11 cellular contexts compared by ENCODE assay signal in the genomic region with DNA sequence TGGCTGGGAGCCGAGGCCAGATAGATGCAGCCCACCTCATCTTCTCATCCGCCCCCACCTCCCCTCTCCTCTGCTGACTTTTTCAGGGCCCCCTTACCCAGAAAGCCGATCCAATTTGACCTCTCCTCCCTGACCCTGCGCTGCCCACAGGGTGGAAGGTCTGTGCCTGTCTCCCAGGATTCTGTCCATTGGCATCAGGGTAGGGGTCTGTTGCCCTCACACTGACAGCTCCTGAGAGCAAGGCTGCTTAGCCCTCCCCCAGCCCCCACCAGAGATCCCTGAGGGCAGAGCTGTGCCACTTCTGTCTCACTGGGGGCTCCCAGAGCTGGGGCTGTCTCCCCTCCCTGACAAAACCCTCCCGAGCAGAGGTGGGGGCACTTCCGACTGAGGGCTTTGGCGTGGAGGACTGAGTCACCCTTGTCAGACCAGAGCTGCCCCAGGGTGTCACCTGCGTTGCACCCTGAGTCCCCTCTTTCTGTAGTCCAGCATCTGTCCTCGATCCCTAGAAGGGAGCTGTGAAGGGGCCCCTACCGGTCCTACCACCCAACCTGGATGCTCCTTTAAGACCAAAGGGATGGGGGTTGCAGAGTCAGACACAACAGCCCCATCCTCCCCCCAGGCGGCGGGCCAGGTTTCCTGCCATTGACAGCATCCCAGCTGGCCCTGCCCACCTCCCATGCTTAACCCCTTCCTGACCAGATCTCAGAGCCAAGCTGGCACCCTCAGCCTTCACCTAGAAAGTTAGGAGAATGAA. TPM values are rescaled to one million over a fixed set of nuclear protein-coding genes. Genes with fewer than 3 reads are reported as not detected.
A peak's percentile ranks its signal among the peaks of the same experiment; 100 is the strongest.
DNase-seq lines count a peak whose midpoint lies in the region; ATAC-seq, FAIRE-seq and TF ChIP-seq lines count a peak whose summit lies in the region.
"Had no signal": no experiment of that assay in that cellular context is flagged by ENCODE, and none has a peak within 500 bp of the region (broad histone marks: within the 10 kb centered on the region; RNA-seq: fewer than 3 reads in every experiment).

No MANE protein-coding gene starts in this region.

- no peaks in the 10 kb centered on the region for H3K36me3 ChIP-seq in NT2/D1 (ENCODE audit: insufficient read depth, insufficient read length, low read length)
- H3K36me3 ChIP-seq in heart right ventricle: no peaks in the 10 kb centered on the region
- no peaks in the 10 kb centered on the region for H3K36me3 ChIP-seq in rectal smooth muscle tissue (ENCODE audit: control insufficient read depth, insufficient read depth, low read length)

- DNase-seq in NT2/D1 (ENCODE audit: low read depth, low spot score) (no peak), heart right ventricle (peak; percentile 78 to 85), cerebellar nuclear complex (lab: John Stamatoyannopoulos, UW) (no peak), NCI-H146 (lab: John Stamatoyannopoulos, UW) (no peak), NCI-H2029 (lab: John Stamatoyannopoulos, UW) (no peak)
- DNase-seq: foreskin fibroblast had no signal

- H3K9ac ChIP-seq in NT2/D1 (ENCODE audit: insufficient read length, low read depth) (peak overlapping the region; percentile 23), rectal smooth muscle tissue (ENCODE audit: low read length) (no peak overlapping the region)

- ATAC-seq in heart right ventricle (peak in 7 of 8 donors; percentile 9 to 67 (median 49)), HG03457 (IDR thresholded peaks at IDR 0.05; ENCODE audit: unreplicated experiment) (no peak)

- no peaks in the 10 kb centered on the region for H3K9me3 ChIP-seq in NT2/D1 (ENCODE audit: insufficient read depth, low read length)
- H3K9me3 ChIP-seq in heart right ventricle: no peaks in the 10 kb centered on the region

- H3K27me3 ChIP-seq in NT2/D1 (ENCODE audit: insufficient read depth, insufficient read length): peaks cover 98% of the 10 kb centered on the region
- H3K27me3 ChIP-seq in heart right ventricle: peaks cover 0 to 58% (median 0%) of the 10 kb centered on the region in 7 donors
- H3K27me3 ChIP-seq in rectal smooth muscle tissue (ENCODE audit: control insufficient read depth, insufficient read depth, low read length): peaks cover 10% of the 10 kb centered on the region

- WGBS in heart right ventricle, 2 donors: 17 to 29% methylated on average over 12 of the region's 12 CpGs

- H3K4me3 ChIP-seq in NT2/D1 (ENCODE audit: insufficient read length, low read depth) (peak overlapping the region; percentile 12), heart right ventricle (peak overlapping the region in 9 of 10 donors; percentile 26 to 53 (median 39)), rectal smooth muscle tissue (ENCODE audit: low read length) (peak overlapping the region; percentile 36)

- TF ChIP-seq CTCF in heart right ventricle (IDR thresholded peaks at IDR 0.05): no peak

- H3K27ac ChIP-seq in heart right ventricle: peak overlapping the region; percentile 68 to 97 (median 78)
- peak overlapping the region; percentile 38 for H3K27ac ChIP-seq in rectal smooth muscle tissue (ENCODE audit: low read depth, low read length)
- H3K27ac ChIP-seq: HL-60 had no signal

- intact Hi-C loops in heart right ventricle (cut with DNase I): loop anchor here in 1 of 10 donors (10.0 kb wide), 1 partner anchor 262 kb away; no protein-coding TSS in a partner anchor

- H3K4me1 ChIP-seq in NT2/D1 (ENCODE audit: insufficient read depth, insufficient read length): peaks cover 47% of the 10 kb centered on the region
- peaks cover 28 to 76% (median 60%) of the 10 kb centered on the region in 9 donors for H3K4me1 ChIP-seq in heart right ventricle
- peaks cover 3% of the 10 kb centered on the region for H3K4me1 ChIP-seq in rectal smooth muscle tissue (ENCODE audit: control insufficient read depth, insufficient read depth, low read length)

- FAIRE-seq in G401.6 (lab: Jason Lieb, UNC): peak; percentile 50

RNA-seq across cellular contexts. Expression of a gene that starts 2.4 kb away (rescaled TPM):
- 1 to 10 TPM; 2.1 to 4.7 (median 3.1) TPM for total RNA-seq in heart right ventricle
- polyA plus RNA-seq in heart right ventricle: 1 to 10 TPM; 3.8 to 6.1 TPM

RNA-seq across cellular contexts. Expression of a gene that starts 12.3 kb away (rescaled TPM):
- not detected for total RNA-seq in heart right ventricle
- polyA plus RNA-seq in heart right ventricle: not detected
- total RNA-seq: omental fat pad had no signal

RNA-seq across cellular contexts. Expression of a gene that starts 13.2 kb away (rescaled TPM):
- 10 to 100 TPM; 10.7 to 26.0 (median 18.3) TPM for total RNA-seq in heart right ventricle
- 100 to 1,000 TPM in 1 of 2 donors, 10 to 100 TPM in 1; 45.6 to 159 TPM for polyA plus RNA-seq in heart right ventricle

RNA-seq across cellular contexts. Expression of a gene that starts 15.2 kb away (rescaled TPM):
- not detected for total RNA-seq in heart right ventricle
- under 1 TPM in 1 of 2 donors, not detected in 1; 0.46 TPM for polyA plus RNA-seq in heart right ventricle
- total RNA-seq: omental fat pad had no signal

RNA-seq across cellular contexts. Expression of a gene that starts 20.8 kb away (rescaled TPM):
- 1 to 10 TPM in 9 of 10 donors, under 1 TPM in 1; 0.93 to 6.3 (median 2.1) TPM for total RNA-seq in heart right ventricle
- polyA plus RNA-seq in heart right ventricle: 1 to 10 TPM in 1 of 2 donors, under 1 TPM in 1; 0.84 to 5.7 TPM

Comparison
In these comparisons a context has a peak if more than half of its experiments do, and no peak if none do; other contexts are left out.
1. DNase-seq: peak in heart right ventricle (2 of 2); none in NT2/D1 (single experiment), cerebellar nuclear complex (0 of 2), NCI-H146 (single experiment) and NCI-H2029 (single experiment).
2. Peak in every context shown above with its lines, with median percentiles within 50 percentile points of each other: H3K4me3 ChIP-seq.